In genomic region chr6:52994789-52995078, GRCh38 we compare ENCODE assay signal across 8 cellular contexts. TPM values are rescaled to one million over a fixed set of nuclear protein-coding genes. Genes with fewer than 3 reads are reported as not detected.
A peak's percentile ranks its signal among the peaks of the same experiment; 100 is the strongest.
DNase-seq lines count a peak whose midpoint lies in the region; ATAC-seq, FAIRE-seq and TF ChIP-seq lines count a peak whose summit lies in the region.

No MANE protein-coding gene starts in this region.

- 0 to 2% methylated on average over 8 to 17 of the region's 17 CpGs for WGBS in upper lobe of left lung, 2 donors

- H3K79me2 ChIP-seq in endothelial cell of umbilical vein (ENCODE audit: control insufficient read depth, insufficient read depth, low read length): peaks cover 3% of the 10 kb centered on the region

- no peaks in the 10 kb centered on the region for H3K9me3 ChIP-seq in CD4-positive, CD25-positive, alpha-beta regulatory T cell (ENCODE audit: control insufficient read depth in 2 of 2, low read length in 2 of 2)
- no peaks in the 10 kb centered on the region for H3K9me3 ChIP-seq in endothelial cell of umbilical vein (replicated peaks; ENCODE audit: control insufficient read depth, insufficient read depth, low read length)
- no peaks in the 10 kb centered on the region for H3K9me3 ChIP-seq in muscle layer of colon (ENCODE audit: low read length)
- no peaks in the 10 kb centered on the region for H3K9me3 ChIP-seq in upper lobe of left lung

- peaks cover 19% of the 10 kb centered on the region for H3K4me1 ChIP-seq in CD4-positive, CD25-positive, alpha-beta regulatory T cell (ENCODE audit: control insufficient read depth, insufficient read depth, low read length, poor library complexity, severe bottlenecking)
- H3K4me1 ChIP-seq in endothelial cell of umbilical vein (ENCODE audit: control insufficient read depth, extremely low read depth, insufficient read depth, low read length) (peaks cover 13% of the 10 kb centered on the region), muscle layer of colon (ENCODE audit: insufficient read depth, low read length) (no peaks in the 10 kb centered on the region), upper lobe of left lung (peaks cover 7 to 20% (median 8%) of the 10 kb centered on the region in 4 donors)

- no peak for TF ChIP-seq CTCF in endothelial cell of umbilical vein (IDR thresholded peaks at IDR 0.05; ENCODE audit: extremely low read depth in 1 of 2, insufficient read depth in 1 of 2, low read depth in 1 of 2, low read length in 2 of 2)
- no peak for TF ChIP-seq CTCF in upper lobe of left lung (IDR thresholded peaks at IDR 0.05)

- TSS peak; percentile 46 for BruUV-seq in endothelial cell of umbilical vein (replicated peaks; lab: Mats Ljungman, UMichigan)

- POLR2A ChIA-PET in endothelial cell of umbilical vein (lab: Charles Lee): interaction anchor here (0.6 to 1.2 kb wide), 2 partner anchors 71 to 491 kb away, joined by 3 to 4 read pairs; partner anchors contain the start of gene FBXO9

- H3K9me3 Mint-ChIP-seq in CD4-positive, CD25-positive, alpha-beta regulatory T cell: peaks cover 0 to 8% (median 0%) of the 10 kb centered on the region in 7 donors
- peaks cover 7% of the 10 kb centered on the region for H3K9me3 Mint-ChIP-seq in activated CD4-positive, alpha-beta T cell treated with anti-CD3 and anti-CD28 coated beads, Interleukin-2, amount 10 ng/mL, durations not matched to agents 24 days and 14 days

- no peak for TF ChIP-seq POLR2A in endothelial cell of umbilical vein (IDR thresholded peaks at IDR 0.05; ENCODE audit: low read depth, low read length)
- no peak for TF ChIP-seq POLR2A in upper lobe of left lung (IDR thresholded peaks at IDR 0.05)

- H3K27ac Mint-ChIP-seq in CD4-positive, CD25-positive, alpha-beta regulatory T cell: peak overlapping the region; percentile 98 to 100 (median 100)
- peak overlapping the region; percentile 99 for H3K27ac Mint-ChIP-seq in activated CD4-positive, alpha-beta T cell treated with anti-CD3 and anti-CD28 coated beads, Interleukin-2, amount 10 ng/mL, durations not matched to agents 24 days and 14 days

- TF ChIP-seq EP300 in upper lobe of left lung (IDR thresholded peaks at IDR 0.05): no peak

- dilution Hi-C loops in endothelial cell of umbilical vein (cut with MboI; ENCODE audit: extremely low pct_ligation_motif_present, low sequenced_read_pairs): no loop called here

- peak overlapping the region; percentile 95 for H3K27ac ChIP-seq in CD4-positive, CD25-positive, alpha-beta regulatory T cell (ENCODE audit: insufficient read depth, low read length, poor library complexity, severe bottlenecking)
- H3K27ac ChIP-seq in endothelial cell of umbilical vein (ENCODE audit: insufficient read depth, low read depth, low read length) (peak overlapping the region; percentile 85), muscle layer of colon (ENCODE audit: low read depth, low read length) (peak overlapping the region; percentile 93), upper lobe of left lung (peak overlapping the region; percentile 91 to 97 (median 92))

- FAIRE-seq in endothelial cell of umbilical vein (lab: Jason Lieb, UNC): no peak

- peaks cover 26% of the 10 kb centered on the region for H3K27me3 Mint-ChIP-seq in CD4-positive, CD25-positive, alpha-beta regulatory T cell
- H3K27me3 Mint-ChIP-seq in activated CD4-positive, alpha-beta T cell treated with anti-CD3 and anti-CD28 coated beads, Interleukin-2, amount 10 ng/mL, durations not matched to agents 24 days and 14 days: peaks cover 13% of the 10 kb centered on the region

- H3K9me1 ChIP-seq in endothelial cell of umbilical vein (replicated peaks; ENCODE audit: control insufficient read depth, extremely low read depth, insufficient read depth, low read length): no peaks in the 10 kb centered on the region

- H3K4me2 ChIP-seq in endothelial cell of umbilical vein (ENCODE audit: insufficient read depth, low read length): peak overlapping the region; percentile 86

- H3K36me3 Mint-ChIP-seq in CD4-positive, CD25-positive, alpha-beta regulatory T cell: peaks cover 5% of the 10 kb centered on the region
- H3K36me3 Mint-ChIP-seq in activated CD4-positive, alpha-beta T cell treated with anti-CD3 and anti-CD28 coated beads, Interleukin-2, amount 10 ng/mL, durations not matched to agents 24 days and 14 days (ENCODE audit: low read depth): peaks cover 24% of the 10 kb centered on the region

- DNase-seq in CD4-positive, CD25-positive, alpha-beta regulatory T cell: no peak
- no peak for DNase-seq in activated CD4-positive, alpha-beta T cell treated with anti-CD3 and anti-CD28 coated beads, Interleukin-2, amount 10 ng/mL, durations not matched to agents 24 days and 14 days
- DNase-seq in endothelial cell of umbilical vein (ENCODE audit: low read depth, low spot score) (no peak), upper lobe of left lung (peak in 1 of 2 donors; percentile 87), DMS79 treated with DMSO at 0.1 percent for 48 hours (lab: John Stamatoyannopoulos, UW) (no peak)

- peak in 1 of 2 donors; percentile 10 for ATAC-seq in CD4-positive, CD25-positive, alpha-beta regulatory T cell (ENCODE audit: low read depth in 2 of 2)
- ATAC-seq in GM19438 (IDR thresholded peaks at IDR 0.05; ENCODE audit: low read depth, unreplicated experiment) (peak; percentile 23), HG03457 (IDR thresholded peaks at IDR 0.05; ENCODE audit: unreplicated experiment) (peak; percentile 10), upper lobe of left lung (ENCODE audit: low FRiP score in 2 of 2) (peak; percentile 2 to 21)

- peaks cover 10 to 45% (median 24%) of the 10 kb centered on the region in 4 donors for H3K4me1 Mint-ChIP-seq in CD4-positive, CD25-positive, alpha-beta regulatory T cell
- H3K4me1 Mint-ChIP-seq in activated CD4-positive, alpha-beta T cell treated with anti-CD3 and anti-CD28 coated beads, Interleukin-2, amount 10 ng/mL, durations not matched to agents 24 days and 14 days: peaks cover 51% of the 10 kb centered on the region

- no peaks in the 10 kb centered on the region for H4K20me1 ChIP-seq in endothelial cell of umbilical vein (replicated peaks; ENCODE audit: control insufficient read depth, extremely low read depth, insufficient read depth, low read length)

- CTCF ChIA-PET in endothelial cell of umbilical vein (lab: Charles Lee): interaction anchor here (0.8 to 4.1 kb wide), 10 partner anchors 11 to 587 kb away, joined by 3 to 49 read pairs (median 10); partner anchors contain the start of gene FBXO9

- H3K9ac ChIP-seq in endothelial cell of umbilical vein (replicated peaks; ENCODE audit: extremely low read depth, insufficient read depth, low read length) (peak overlapping the region; percentile 96), muscle layer of colon (ENCODE audit: low read length) (peak overlapping the region; percentile 95)

- peak overlapping the region; percentile 88 to 100 (median 97) for H3K4me3 Mint-ChIP-seq in CD4-positive, CD25-positive, alpha-beta regulatory T cell
- H3K4me3 Mint-ChIP-seq in activated CD4-positive, alpha-beta T cell treated with anti-CD3 and anti-CD28 coated beads, Interleukin-2, amount 10 ng/mL, durations not matched to agents 24 days and 14 days: peak overlapping the region; percentile 94

- H2AFZ ChIP-seq in endothelial cell of umbilical vein (ENCODE audit: low read depth, low read length): peak overlapping the region; percentile 89

- intact Hi-C loops in activated CD4-positive, alpha-beta T cell treated with anti-CD3 and anti-CD28 coated beads, Interleukin-2, amount 10 ng/mL, durations not matched to agents 24 days and 14 days (cut with micrococcal nuclease): loop anchor here (1.0 to 10.0 kb wide), 9 partner anchors 10 to 837 kb away; partner anchors contain the start of genes EFHC1, GCLC and TMEM14A
- intact Hi-C loops in endothelial cell of umbilical vein (cut with micrococcal nuclease): loop anchor here (1.0 to 10.0 kb wide), 10 partner anchors 112 to 658 kb away; partner anchors contain the start of genes ELOVL5 and GCLC

- no peaks in the 10 kb centered on the region for H3K36me3 ChIP-seq in CD4-positive, CD25-positive, alpha-beta regulatory T cell (ENCODE audit: control insufficient read depth, insufficient read depth, low read length)
- H3K36me3 ChIP-seq in endothelial cell of umbilical vein (ENCODE audit: control insufficient read depth in 2 of 2, extremely low read depth in 1 of 2, insufficient read depth in 2 of 2, low read length in 2 of 2) (peaks cover 0 to 2% of the 10 kb centered on the region in 2 experiments), muscle layer of colon (ENCODE audit: insufficient read depth, low read length) (no peaks in the 10 kb centered on the region), upper lobe of left lung (no peaks in the 10 kb centered on the region)

- H3K27me3 ChIP-seq in CD4-positive, CD25-positive, alpha-beta regulatory T cell (ENCODE audit: control insufficient read depth, insufficient read depth, low read length): no peaks in the 10 kb centered on the region
- H3K27me3 ChIP-seq in endothelial cell of umbilical vein (ENCODE audit: control insufficient read depth in 2 of 2, insufficient read depth in 2 of 2, low read length in 2 of 2) (no peaks in the 10 kb centered on the region), muscle layer of colon (ENCODE audit: control insufficient read depth in 1 of 2, insufficient read depth in 2 of 2, low read length in 2 of 2) (no peaks in the 10 kb centered on the region), upper lobe of left lung (no peaks in the 10 kb centered on the region)

- peak overlapping the region; percentile 98 for H3K4me3 ChIP-seq in CD4-positive, CD25-positive, alpha-beta regulatory T cell (ENCODE audit: low read depth, low read length)
- H3K4me3 ChIP-seq in endothelial cell of umbilical vein (replicated peaks in 1 of 3; ENCODE audit: insufficient read depth in 1 of 3, low read depth in 1 of 3, low read length in 3 of 3): peak overlapping the region; percentile 44 to 89 (median 77)
- peak overlapping the region; percentile 55 to 96 for H3K4me3 ChIP-seq in muscle layer of colon (ENCODE audit: low read depth in 1 of 2, low read length in 2 of 2)
- peak overlapping the region; percentile 41 to 88 (median 63) for H3K4me3 ChIP-seq in upper lobe of left lung

TF ChIP-seq in endothelial cell of umbilical vein, 7 proteins besides CTCF, POLR2A, EP300 and RAD21:
- no peak for TF ChIP-seq FOS (IDR thresholded peaks at IDR 0.05; ENCODE audit: borderline replicate concordance, insufficient read depth, low read length)

RNA-seq across cellular contexts. Expression of gene GSTA4, which starts 0.3 kb away (rescaled TPM):
- total RNA-seq in CD4-positive, CD25-positive, alpha-beta regulatory T cell: 1.4 TPM
- polyA plus RNA-seq in CD4-positive, CD25-positive, alpha-beta regulatory T cell: 1 to 10 TPM; 1.1 to 4.1 (median 1.2) TPM
- 28.7 and 32.1 TPM in 2 replicates for total RNA-seq in activated CD4-positive, alpha-beta T cell treated with anti-CD3 and anti-CD28 coated beads, Interleukin-2, amount 10 ng/mL, durations not matched to agents 24 days and 14 days
- total RNA-seq in endothelial cell of umbilical vein (15.0 and 17.9 TPM in 2 replicates), upper lobe of left lung (100 to 1,000 TPM in 2 of 6 donors, 10 to 100 TPM in 4; 29.0 to 151 (median 80.8) TPM)
- 15.6 and 24.6 TPM in 2 replicates for polyA plus RNA-seq in endothelial cell of umbilical vein
- polyA plus RNA-seq in endothelial cell of umbilical vein (2011; cell fraction: cytosol; rRNA removed): 27.1 and 27.4 TPM in 2 replicates
- 29.6 and 38.3 TPM in 2 replicates for polyA plus RNA-seq in endothelial cell of umbilical vein (2011; cell fraction: nucleus; rRNA removed)
- 24.1 and 33.0 TPM in 2 replicates for polyA plus RNA-seq in endothelial cell of umbilical vein (2012)
- polyA minus RNA-seq in endothelial cell of umbilical vein: 9.7 and 13.1 TPM in 2 replicates
- polyA minus RNA-seq in endothelial cell of umbilical vein (2011; cell fraction: cytosol; rRNA and poly(A)+ RNA removed): not detected
- polyA minus RNA-seq in endothelial cell of umbilical vein (2011; cell fraction: nucleus; rRNA and poly(A)+ RNA removed): 4.4 and 8.1 TPM in 2 replicates
